Comparison of ENCODE assay signal across 8 cellular contexts in the genomic region with DNA sequence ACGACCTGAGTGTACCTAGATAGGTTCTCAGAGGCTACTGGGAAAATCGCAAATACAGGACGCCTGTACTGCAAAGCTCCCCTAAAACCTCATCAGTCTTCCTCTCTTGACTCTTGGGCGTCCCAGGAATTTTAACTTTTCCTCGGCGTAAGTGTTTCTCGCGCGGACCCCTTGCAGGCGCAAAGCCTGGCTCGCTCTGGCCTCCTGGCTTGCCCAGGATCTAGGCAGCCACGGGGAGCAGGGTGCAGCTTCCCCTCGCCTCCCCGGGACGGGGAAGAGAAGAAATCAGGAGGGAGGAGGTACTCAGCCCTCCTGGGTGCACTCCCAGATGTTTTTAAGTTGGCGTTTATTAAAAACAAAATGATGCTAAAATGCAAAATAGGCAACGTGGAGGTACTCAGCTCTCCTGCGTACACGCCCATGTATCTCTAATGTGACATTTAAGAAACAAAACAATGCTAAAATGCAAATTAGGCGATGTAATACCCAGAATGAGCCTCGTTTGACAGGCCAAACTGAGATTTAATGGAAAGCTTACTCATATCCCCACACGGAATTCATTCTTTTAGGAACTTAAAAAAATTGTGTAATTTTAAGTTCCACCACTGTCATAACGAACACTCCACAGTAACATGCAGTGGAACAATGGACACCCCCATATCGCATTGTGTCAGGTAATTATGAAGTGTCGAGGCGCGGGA. TPM values are rescaled to one million over a fixed set of nuclear protein-coding genes. Genes with fewer than 3 reads are reported as not detected.
DNase-seq lines count a peak whose midpoint lies in the region; ATAC-seq and TF ChIP-seq lines count a peak whose summit lies in the region.

No MANE protein-coding gene starts in this region.

- H3K36me3 Mint-ChIP-seq in activated T-cell treated with anti-CD3 and anti-CD28 coated beads, Interleukin-2, amount 50 U/mL, for 4 hours (ENCODE audit: insufficient read depth): no peaks in the 10 kb centered on the region

- no peak for TF ChIP-seq EP300 in transverse colon (IDR thresholded peaks at IDR 0.05; ENCODE audit: low read depth)

- peaks cover 64% of the 10 kb centered on the region for H3K27me3 Mint-ChIP-seq in activated T-cell treated with anti-CD3 and anti-CD28 coated beads, Interleukin-2, amount 50 U/mL, for 4 hours (ENCODE audit: low read depth)

- ATAC-seq in activated T-cell treated with anti-CD3 and anti-CD28 coated beads, Interleukin-2, amount 50 U/mL, for 4 hours: no peak
- ATAC-seq in HG02623 (IDR thresholded peaks at IDR 0.05; ENCODE audit: unreplicated experiment): no peak
- ATAC-seq in GM21423 (IDR thresholded peaks at IDR 0.05; ENCODE audit: unreplicated experiment): no peak

- in situ Hi-C loops in transverse colon (cut with MboI; ENCODE audit: low pct_ligation_motif_present in 1 of 4, low pct_unique_long_range_greater_than_20kb in 1 of 4, low sequenced_read_pairs in 3 of 4): loop anchor here in 1 of 4 donors (25.0 kb wide), 1 partner anchor 174 kb away; no protein-coding TSS in a partner anchor

- 16 to 22% methylated on average over 27 of the region's 27 CpGs for WGBS in lower leg skin, 2 donors
- 3 to 29% methylated on average over 12 to 27 of the region's 27 CpGs for WGBS in transverse colon (ENCODE audit: low coverage in 1 of 2), 2 donors

- H3K9me3 ChIP-seq in transverse colon: no peaks in the 10 kb centered on the region

- H3K4me3 ChIP-seq in lower leg skin (ENCODE audit: low read depth, poor library complexity, severe bottlenecking) (peak overlapping the region; percentile 55), transverse colon (peak overlapping the region; percentile 55 to 80 (median 62))

- H3K36me3 ChIP-seq in transverse colon: no peaks in the 10 kb centered on the region

- peaks cover 20% of the 10 kb centered on the region for H3K4me1 Mint-ChIP-seq in activated T-cell treated with anti-CD3 and anti-CD28 coated beads, Interleukin-2, amount 50 U/mL, for 4 hours (ENCODE audit: low read depth)

- no peak for DNase-seq in activated T-cell treated with anti-CD3 and anti-CD28 coated beads, Interleukin-2, amount 50 U/mL, for 4 hours
- DNase-seq in activated T-cell treated with anti-CD3 and anti-CD28 coated beads for 4 hours: no peak
- DNase-seq in astrocyte of the hippocampus (ENCODE audit: low read depth, low spot score): peak; percentile 10
- DNase-seq in lower leg skin (ENCODE audit: low spot score in 2 of 2): no peak
- no peak for DNase-seq in transverse colon
- DNase-seq in H4 (ENCODE audit: low spot score): no peak

- peak overlapping the region; percentile 83 for H3K4me3 Mint-ChIP-seq in activated T-cell treated with anti-CD3 and anti-CD28 coated beads, Interleukin-2, amount 50 U/mL, for 4 hours

- no peaks in the 10 kb centered on the region for H3K9me3 Mint-ChIP-seq in activated T-cell treated with anti-CD3 and anti-CD28 coated beads, Interleukin-2, amount 50 U/mL, for 4 hours

- intact Hi-C loops in lower leg skin (cut with DNase I; ENCODE audit: low total_unique reads) (no loop called here), transverse colon (cut with DNase I; ENCODE audit: low total_unique reads) (loop anchor here (10.0 kb wide), 1 partner anchor 146 kb away; no protein-coding TSS in a partner anchor)

- H3K27me3 ChIP-seq in transverse colon: peaks cover 91% of the 10 kb centered on the region

- TF ChIP-seq CTCF in lower leg skin (IDR thresholded peaks at IDR 0.05) (no peak), transverse colon (IDR thresholded peaks at IDR 0.05) (no peak)

- TF ChIP-seq POLR2A in lower leg skin (IDR thresholded peaks at IDR 0.05) (no peak), transverse colon (IDR thresholded peaks at IDR 0.05) (no peak)

- H3K27ac ChIP-seq in transverse colon: peak overlapping the region; percentile 81 to 92 (median 85)

- H3K4me1 ChIP-seq in transverse colon: peaks cover 7 to 29% (median 25%) of the 10 kb centered on the region in 4 donors

RNA-seq across cellular contexts. Expression of a gene that starts 1.6 kb away (rescaled TPM):
- 1 to 10 TPM; 1.1 to 2.1 (median 1.8) TPM for total RNA-seq in activated T-cell treated with anti-CD3 and anti-CD28 coated beads, Interleukin-2, amount 50 U/mL, for 4 hours
- total RNA-seq in lower leg skin: 1 to 10 TPM in 3 of 4 donors, under 1 TPM in 1; 0.27 to 2.7 (median 1.5) TPM
- total RNA-seq in transverse colon: 10 to 100 TPM in 1 of 4 donors, 1 to 10 TPM in 3; 2.6 to 15.9 (median 4.6) TPM
- 1.5 and 2.9 TPM in 2 replicates for total RNA-seq in H4 (2014; rRNA removed; shearing (Covaris generic))

RNA-seq across cellular contexts. Expression of a gene that starts 29.0 kb away (rescaled TPM):
- 10 to 100 TPM; 10.9 to 14.8 (median 12.6) TPM for total RNA-seq in activated T-cell treated with anti-CD3 and anti-CD28 coated beads, Interleukin-2, amount 50 U/mL, for 4 hours
- total RNA-seq in lower leg skin (10 to 100 TPM in 3 of 4 donors, 1 to 10 TPM in 1; 6.9 to 14.8 (median 11.4) TPM), transverse colon (10 to 100 TPM in 3 of 4 donors, 1 to 10 TPM in 1; 3.0 to 32.5 (median 15.6) TPM)
- total RNA-seq in H4 (2014; rRNA removed; shearing (Covaris generic)): 5.4 and 11.1 TPM in 2 replicates
